In genomic region chr3:195030791-195031321, GRCh38 we compare ENCODE assay signal across 8 cellular contexts.
DNase-seq lines count a peak whose midpoint lies in the region.

No MANE protein-coding gene starts in this region.

- peak overlapping the region; percentile 80 for H3K27ac ChIP-seq in mesodermal cell (ENCODE audit: low read depth, low read length, severe bottlenecking)

- H3K36me3 ChIP-seq in mesodermal cell (ENCODE audit: control insufficient read depth, insufficient read depth, low read length), result no peaks in the 10 kb centered on the region

- H3K4me3 ChIP-seq in mesodermal cell (ENCODE audit: extremely low read depth, insufficient read depth, low read length, poor library complexity, severe bottlenecking), result no peak overlapping the region

- H3K9me3 ChIP-seq in mesodermal cell (ENCODE audit: control insufficient read depth, low read length), result no peaks in the 10 kb centered on the region

- WGBS in mesodermal cell (ENCODE audit: insufficient coverage in 2 of 2), 2 experiments, result 56 to 68% methylated on average over 11 to 12 of the region's 13 CpGs

- peaks cover 50% of the 10 kb centered on the region for H3K4me1 ChIP-seq in mesodermal cell (ENCODE audit: control insufficient read depth, insufficient read depth, low read length, poor library complexity, severe bottlenecking)

- DNase-seq in A172 (ENCODE audit: low spot score) (peak; percentile 94), NCI-H146 (lab: John Stamatoyannopoulos, UW) (peak; percentile 88), dedifferentiated amniotic fluid mesenchymal stem cell (ENCODE audit: extremely low spot score) (peak; percentile 21), occipital lobe (lab: John Stamatoyannopoulos, UW) (no peak), NCI-H1436 (lab: John Stamatoyannopoulos, UW) (no peak), NAMALWA (ENCODE audit: low spot score) (no peak)
- DNase-seq in activated CD4-positive, alpha-beta T cell treated with anti-CD3 and anti-CD28 coated beads for 48 hours, result no peak

Comparison
In these comparisons a context has a peak if more than half of its experiments do, and no peak if none do; other contexts are left out.
1. DNase-seq: peak in A172 (single experiment), NCI-H146 (single experiment) and dedifferentiated amniotic fluid mesenchymal stem cell (single experiment); none in occipital lobe (single experiment), NCI-H1436 (single experiment), NAMALWA (single experiment) and activated CD4-positive, alpha-beta T cell treated with anti-CD3 and anti-CD28 coated beads for 48 hours (single experiment).